12 cellular contexts compared by ENCODE assay signal in the genomic region with DNA sequence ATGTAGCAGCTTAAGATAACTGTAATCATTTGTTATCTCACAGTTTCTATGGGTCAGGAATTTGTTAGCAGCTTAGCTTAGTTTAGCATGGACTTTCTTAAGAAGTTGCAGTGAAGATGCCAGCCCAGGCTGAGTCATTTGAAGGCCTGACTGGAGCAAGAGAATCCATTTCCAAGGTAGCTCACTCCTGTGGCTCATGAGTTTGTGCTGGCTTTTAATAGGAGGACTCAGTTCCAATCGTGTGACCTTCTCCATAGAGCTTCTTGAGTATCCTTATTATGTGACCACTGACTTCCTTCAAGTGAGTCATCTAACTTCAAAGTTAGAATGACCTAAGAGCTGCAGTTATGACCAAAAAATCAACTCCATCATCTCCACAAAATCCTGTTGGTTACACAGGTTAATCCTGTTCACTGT. TPM values are rescaled to one million over a fixed set of nuclear protein-coding genes. Genes with fewer than 3 reads are reported as not detected.
DNase-seq lines count a peak whose midpoint lies in the region; ATAC-seq, FAIRE-seq and TF ChIP-seq lines count a peak whose summit lies in the region.
"Had no signal": no experiment of that assay in that cellular context is flagged by ENCODE, and none has a peak within 500 bp of the region (broad histone marks: within the 10 kb centered on the region; RNA-seq: fewer than 3 reads in every experiment).

No MANE protein-coding gene starts in this region.

- H3K27me3 ChIP-seq in Karpas-422 (ENCODE audit: low read length) (no peaks in the 10 kb centered on the region), GM12878 (replicated peaks in 1 of 2; ENCODE audit: control insufficient read depth in 2 of 2, insufficient read depth in 2 of 2, low read length in 1 of 2) (no peaks in the 10 kb centered on the region), neural cell (ENCODE audit: insufficient read depth, low read depth, low read length) (no peaks in the 10 kb centered on the region), psoas muscle (ENCODE audit: insufficient read depth in 3 of 3, low read length in 2 of 3) (no peaks in the 10 kb centered on the region)
- H3K27me3 ChIP-seq: tibial artery had no signal

- H3K79me2 ChIP-seq in Karpas-422 (ENCODE audit: low read length) (peaks cover 67% of the 10 kb centered on the region), GM12878 (ENCODE audit: control insufficient read depth, insufficient read depth, low read length) (peaks cover 37% of the 10 kb centered on the region), neural cell (replicated peaks; ENCODE audit: insufficient read depth, low read length) (peaks cover 15% of the 10 kb centered on the region)

- TF ChIP-seq POLR2A in GM12878 (IDR thresholded peaks at IDR 0.05; ENCODE audit: low read depth, low read length) = no peak

- H3K9me3 ChIP-seq in Karpas-422 (ENCODE audit: low read length) (no peaks in the 10 kb centered on the region), GM12878 (replicated peaks; ENCODE audit: control insufficient read depth, insufficient read depth, low read length) (no peaks in the 10 kb centered on the region), neural cell (ENCODE audit: low read length) (no peaks in the 10 kb centered on the region), psoas muscle (no peaks in the 10 kb centered on the region)
- H3K9me3 ChIP-seq: tibial artery had no signal

- H3K27ac ChIP-seq in Karpas-422 (ENCODE audit: low read length) = peak overlapping the region; percentile 28
- H3K27ac ChIP-seq in GM12878 (ENCODE audit: control insufficient read depth, insufficient read depth) = no peak overlapping the region
- no peak overlapping the region for H3K27ac ChIP-seq in neural cell (ENCODE audit: low read length)
- H3K27ac ChIP-seq in psoas muscle = no peak overlapping the region

- intact Hi-C loops in GM12878 (cut with micrococcal nuclease; ENCODE audit: unreplicated experiment) = loop anchor here (2.0 kb wide), 1 partner anchor 73 kb away; no protein-coding TSS in a partner anchor
- intact Hi-C loops in psoas muscle (cut with DNase I) = no loop called here

- ATAC-seq in GM12878 (no peak), psoas muscle (no peak), GM18907 (IDR thresholded peaks at IDR 0.05; ENCODE audit: unreplicated experiment) (no peak)

- SMC1A ChIA-PET in GM12878 (lab: Charles Lee; ENCODE audit: uncharacterized antibody, unreplicated experiment) = interaction anchor here (0.9 to 2.3 kb wide), 5 partner anchors 9 to 73 kb away, joined by 3 to 9 read pairs (median 6); no protein-coding TSS in a partner anchor

- H3K4me1 ChIP-seq in Karpas-422 (ENCODE audit: low read length) (peaks cover 66% of the 10 kb centered on the region), GM12878 (ENCODE audit: control insufficient read depth, insufficient read depth, low read length) (peaks cover 29% of the 10 kb centered on the region), psoas muscle (peaks cover 13% of the 10 kb centered on the region)

- no peak for FAIRE-seq in GM12878 (lab: Jason Lieb, UNC)
- FAIRE-seq: frontal cortex had no signal

- no peak overlapping the region for H2AFZ ChIP-seq in Karpas-422 (ENCODE audit: low read length)
- H2AFZ ChIP-seq in GM12878 (ENCODE audit: control insufficient read depth, low read depth, low read length) = no peak overlapping the region
- H2AFZ ChIP-seq in neural cell (ENCODE audit: low read depth, low read length) = no peak overlapping the region

- BruUV-seq in GM12878 (replicated peaks; lab: Mats Ljungman, UMichigan) = no TSS peak

- CTCF ChIA-PET in GM12878 (lab: Yijun Ruan, JAX) = interaction anchor here (0.8 kb wide), 1 partner anchor 8 kb away, joined by 3 read pairs; no protein-coding TSS in a partner anchor

- H3K36me3 ChIP-seq in Karpas-422 (ENCODE audit: insufficient read depth, low read length) = peaks cover 8% of the 10 kb centered on the region; the same call in 1 of the 2 replicates
- H3K36me3 ChIP-seq in GM12878 (ENCODE audit: control insufficient read depth in 2 of 2, insufficient read depth in 2 of 2, low read length in 1 of 2) = peaks cover 0 to 6% of the 10 kb centered on the region in 2 experiments; a peak in 3 of 4 replicates
- no peaks in the 10 kb centered on the region for H3K36me3 ChIP-seq in neural cell (ENCODE audit: insufficient read depth, low read length)
- H3K36me3 ChIP-seq in psoas muscle (ENCODE audit: insufficient read depth in 1 of 2, low read depth in 1 of 2) = peaks cover 4 to 49% of the 10 kb centered on the region in 2 donors

- RAD21 ChIA-PET in GM12878 (lab: Charles Lee; ENCODE audit: unreplicated experiment) = no interaction called here

- WGBS in GM12878 (ENCODE audit: insufficient coverage, insufficient replicate concordance, low lambda C conversion rate, missing lambda C conversion rate) = 0% methylated on average over 1 of the region's 1 CpG
- 72 to 97% (median 86%) methylated on average over 1 of the region's 1 CpG for WGBS in psoas muscle, 3 donors

- TF ChIP-seq RAD21 in GM12878 (IDR thresholded peaks at IDR 0.05; ENCODE audit: insufficient read depth, low read depth, low read length) (no peak), neural cell (conservative IDR thresholded peaks at IDR 0.05) (no peak)

- H3K4me3 ChIP-seq in Karpas-422 (ENCODE audit: low read length) (peak overlapping the region; percentile 83), GM12878 (peak overlapping the region; percentile 87; the same call in 1 of the 2 replicates), neural cell (ENCODE audit: low read length) (peak overlapping the region; percentile 76), psoas muscle (no peak overlapping the region)

- no peak for TF ChIP-seq EP300 in GM12878 (IDR thresholded peaks at IDR 0.05; ENCODE audit: borderline replicate concordance in 1 of 2, control insufficient read depth in 1 of 2, low read depth in 2 of 2, low read length in 2 of 2)
- TF ChIP-seq EP300 in neural cell (conservative IDR thresholded peaks at IDR 0.05; ENCODE audit: poor library complexity, severe bottlenecking) = no peak

- DNase-seq in SIG-M5 treated with dmso at 0.1 percent for 504 hours (lab: John Stamatoyannopoulos, UW; ENCODE audit: unreplicated experiment) (peak; percentile 19), SIG-M5 (lab: John Stamatoyannopoulos, UW) (no peak), Karpas-422 (no peak), GM12878 (ENCODE audit: low read depth, low spot score) (no peak), DMS153 (lab: John Stamatoyannopoulos, UW) (no peak), psoas muscle (no peak)
- DNase-seq: midbrain, NCI-H510A, tibial artery had no signal

- H3F3A ChIP-seq in neural cell (ENCODE audit: insufficient read depth, low read length, poor library complexity, severe bottlenecking) = no peaks in the 10 kb centered on the region

- POLR2A ChIA-PET in GM12878 (lab: Charles Lee) = interaction anchor here (1.2 to 2.1 kb wide), 4 partner anchors 11 to 119 kb away, joined by 3 to 6 read pairs (median 4); a partner anchor contains a TSS

- H3K9me2 ChIP-seq in Karpas-422 (replicated peaks; ENCODE audit: insufficient read depth, low read length) (no peaks in the 10 kb centered on the region), neural cell (ENCODE audit: insufficient read depth, low read length) (no peaks in the 10 kb centered on the region)

- peak overlapping the region; percentile 75 for H3K9ac ChIP-seq in Karpas-422 (ENCODE audit: low read length)
- H3K9ac ChIP-seq in GM12878 (ENCODE audit: control insufficient read depth, insufficient read depth, low read length) = no peak overlapping the region
- no peak overlapping the region for H3K9ac ChIP-seq in neural cell (ENCODE audit: low read length)

- in situ Hi-C loops in GM12878 (cut with MboI) = no loop called here

- H4K20me1 ChIP-seq in Karpas-422 (ENCODE audit: insufficient read depth, low read depth, low read length) (no peaks in the 10 kb centered on the region), GM12878 (ENCODE audit: control insufficient read depth, insufficient read depth) (no peaks in the 10 kb centered on the region), neural cell (ENCODE audit: insufficient read depth) (no peaks in the 10 kb centered on the region)

- TF ChIP-seq CTCF in GM12878 (IDR thresholded peaks at IDR 0.05 in 2 of 3, conservative IDR thresholded peaks at IDR 0.05 in 1 of 3; ENCODE audit: control insufficient read depth in 2 of 3, extremely low read depth in 1 of 3, insufficient read depth in 1 of 3, low read depth in 3 of 3, low read length in 3 of 3) = no peak
- TF ChIP-seq CTCF in neural cell (IDR thresholded peaks at IDR 0.05; ENCODE audit: poor library complexity, severe bottlenecking) = no peak
- TF ChIP-seq CTCF in psoas muscle (IDR thresholded peaks at IDR 0.05) = no peak

- H3K4me2 ChIP-seq in Karpas-422 (ENCODE audit: low read depth, low read length, poor library complexity, severe bottlenecking) = peak overlapping the region; percentile 88
- peak overlapping the region; percentile 84 for H3K4me2 ChIP-seq in GM12878 (ENCODE audit: control insufficient read depth, insufficient read depth)
- H3K4me2 ChIP-seq in neural cell (ENCODE audit: low read length) = peak overlapping the region; percentile 87

RNA-seq across cellular contexts. Expression of a gene that starts 1.4 kb away (rescaled TPM):
- total RNA-seq in Karpas-422 (2014; rRNA removed; shearing (Covaris generic); ENCODE audit: low replicate concordance) = 7.8 and 16.4 TPM in 2 replicates
- total RNA-seq in GM12878 (2013; cell fraction: nucleolus; rRNA removed) = 11.5 and 15.2 TPM in 2 replicates
- total RNA-seq in GM12878 (2014; rRNA removed) (16.7 and 19.2 TPM in 2 replicates), GM12878 (2014; rRNA removed; fragmentation: Illumina TruSeq; extraction: Trizol) (28.5 and 31.8 TPM in 2 replicates), GM12878 (2021) (11.8 and 13.5 TPM in 2 replicates), psoas muscle (1 to 10 TPM; 2.0 to 4.7 (median 4.0) TPM)
- polyA plus RNA-seq in GM12878 (2011; ENCODE audit: low read depth) = 8.8 TPM
- polyA plus RNA-seq in GM12878 (2011; rRNA removed) (15.6 and 25.2 TPM in 2 replicates), GM12878 (2014; fragmentation: Illumina TruSeq; extraction: Trizol) (30.4 and 38.6 TPM in 2 replicates), GM12878 (2014; fragmentation: Nextera tagmentation; extraction: Ambion mirVana) (10 to 100 TPM; 11.5 to 15.9 TPM), GM12878 (2014; rRNA removed) (14.6 and 16.3 TPM in 2 replicates), GM12878 (2016; fragmentation: Nextera tagmentation; extraction: Ambion mirVana) (10 to 100 TPM; 18.4 to 18.5 TPM), neural cell (14.7 and 17.7 TPM in 2 replicates), psoas muscle (1 to 10 TPM; 2.9 to 9.1 (median 3.1) TPM)
- polyA plus RNA-seq in GM12878 (2011; cell fraction: cytosol; rRNA removed) = 5.7 TPM in 2 replicates
- 3.6 and 4.7 TPM in 2 replicates for polyA plus RNA-seq in GM12878 (2011; cell fraction: nucleus; rRNA removed)
- polyA plus RNA-seq in GM12878 (2012) = 12.7 and 14.8 TPM in 2 replicates
- 5.2 and 6.2 TPM in 2 replicates for polyA minus RNA-seq in GM12878 (2011; rRNA and poly(A)+ RNA removed)
- polyA minus RNA-seq in GM12878 (2011; cell fraction: cytosol; rRNA and poly(A)+ RNA removed) = 3.6 and 3.7 TPM in 2 replicates
- 1.6 and 3.1 TPM in 2 replicates for polyA minus RNA-seq in GM12878 (2011; cell fraction: nucleus; rRNA and poly(A)+ RNA removed)
- 23.6 and 24.6 TPM in 2 replicates for polyA minus RNA-seq in neural cell

RNA-seq across cellular contexts. Expression of a gene that starts 1.6 kb away (rescaled TPM):
- 21.2 and 53.1 TPM in 2 replicates for total RNA-seq in Karpas-422 (2014; rRNA removed; shearing (Covaris generic); ENCODE audit: low replicate concordance)
- 100.0 and 102 TPM in 2 replicates for total RNA-seq in GM12878 (2013; cell fraction: nucleolus; rRNA removed)
- total RNA-seq in GM12878 (2014; rRNA removed) (21.8 and 24.3 TPM in 2 replicates), GM12878 (2014; rRNA removed; fragmentation: Illumina TruSeq; extraction: Trizol) (24.2 and 24.4 TPM in 2 replicates), GM12878 (2021) (16.6 and 18.5 TPM in 2 replicates), psoas muscle (1 to 10 TPM; 5.4 to 6.9 (median 6.1) TPM)
- polyA plus RNA-seq in GM12878 (2011; ENCODE audit: low read depth) = 9.2 TPM
- polyA plus RNA-seq in GM12878 (2011; rRNA removed) (34.7 and 39.9 TPM in 2 replicates), GM12878 (2014; fragmentation: Illumina TruSeq; extraction: Trizol) (18.7 and 21.6 TPM in 2 replicates), GM12878 (2014; fragmentation: Nextera tagmentation; extraction: Ambion mirVana) (1 to 10 TPM; 4.1 to 7.7 TPM), GM12878 (2014; rRNA removed) (16.8 and 17.8 TPM in 2 replicates), GM12878 (2016; fragmentation: Nextera tagmentation; extraction: Ambion mirVana) (10 to 100 TPM; 13.7 to 16.4 TPM), neural cell (40.8 and 46.0 TPM in 2 replicates), psoas muscle (1 to 10 TPM; 3.0 to 4.1 (median 3.2) TPM)
- 19.1 and 19.9 TPM in 2 replicates for polyA plus RNA-seq in GM12878 (2011; cell fraction: cytosol; rRNA removed)
- polyA plus RNA-seq in GM12878 (2011; cell fraction: nucleus; rRNA removed) = 42.5 and 43.6 TPM in 2 replicates
- polyA plus RNA-seq in GM12878 (2012) = 10.0 and 11.0 TPM in 2 replicates
- 47.6 and 55.7 TPM in 2 replicates for polyA minus RNA-seq in GM12878 (2011; rRNA and poly(A)+ RNA removed)
- 10.4 and 13.0 TPM in 2 replicates for polyA minus RNA-seq in GM12878 (2011; cell fraction: cytosol; rRNA and poly(A)+ RNA removed)
- 27.9 and 42.7 TPM in 2 replicates for polyA minus RNA-seq in GM12878 (2011; cell fraction: nucleus; rRNA and poly(A)+ RNA removed)
- 117 and 120 TPM in 2 replicates for polyA minus RNA-seq in neural cell
